In genomic region chr10:100824886-100825285, GRCh38 we compare ENCODE assay signal across 21 cellular contexts.
"Had no signal": no experiment of that assay in that cellular context is flagged by ENCODE, and none has a peak within 500 bp of the region (broad histone marks: within the 10 kb centered on the region; RNA-seq: fewer than 3 reads in every experiment).

No MANE protein-coding gene starts in this region.

- H3K27ac ChIP-seq: suprapubic skin, transverse colon, vagina had no signal

- H3K9me3 ChIP-seq: suprapubic skin, transverse colon, vagina had no signal

- H3K4me3 ChIP-seq: suprapubic skin, transverse colon, vagina had no signal

- H3K36me3 ChIP-seq: suprapubic skin, transverse colon, vagina had no signal

- H3K4me3 Mint-ChIP-seq: activated CD8-positive, alpha-beta T cell treated with anti-CD3 and anti-CD28 coated beads, Interleukin-2, amount 10 ng/mL, durations not matched to agents 7 days and 5 days had no signal

- H3K9me3 Mint-ChIP-seq: activated CD4-positive, alpha-beta T cell treated with anti-CD3 and anti-CD28 coated beads, Interleukin-2, amount 10 ng/mL, durations not matched to agents 24 days and 14 days; activated T-cell treated with anti-CD3 and anti-CD28 coated beads, Interleukin-2, amount 50 U/mL, for 72 hours; stimulated activated naive CD8-positive, alpha-beta T cell treated with anti-CD3 and anti-CD28 coated beads, Interleukin-15, amount 100 ng/mL, for 72 hours had no signal

- H3K27ac Mint-ChIP-seq: activated CD4-positive, alpha-beta T cell treated with anti-CD3 and anti-CD28 coated beads, Interleukin-2, amount 10 ng/mL, durations not matched to agents 24 days and 14 days; activated CD8-positive, alpha-beta T cell treated with anti-CD3 and anti-CD28 coated beads, Interleukin-2, amount 10 ng/mL, durations not matched to agents 7 days and 5 days; activated T-cell treated with anti-CD3 and anti-CD28 coated beads, Interleukin-2, amount 50 U/mL, for 72 hours had no signal

- DNase-seq: activated CD4-positive, alpha-beta T cell treated with anti-CD3 and anti-CD28 coated beads, Interleukin-2, amount 10 ng/mL, durations not matched to agents 24 days and 14 days; activated CD8-positive, alpha-beta memory T cell treated with anti-CD3 and anti-CD28 coated beads, Interleukin-2, amount 50 U/mL, for 4 hours; activated CD8-positive, alpha-beta T cell treated with anti-CD3 and anti-CD28 coated beads, Interleukin-2, amount 10 ng/mL, durations not matched to agents 7 days and 5 days; activated effector memory CD4-positive, alpha-beta T cell treated with anti-CD3 and anti-CD28 coated beads, Interleukin-2, amount 50 U/mL, for 16 hours; activated naive CD4-positive, alpha-beta T cell treated with anti-CD3 and anti-CD28 coated beads, Interleukin-2, amount 50 U/mL, for 16 hours; activated T-cell treated with anti-CD3 and anti-CD28 coated beads, Interleukin-2, amount 50 U/mL, for 72 hours; aorta; cerebellar nuclear complex; cortex of kidney; hypothalamus; posterior cingulate gyrus; stimulated activated CD4-positive, alpha-beta T cell treated with anti-CD3 and anti-CD28 coated beads, Interleukin-2, amount 100 ng/mL, for 24 hours; stimulated activated naive CD8-positive, alpha-beta T cell treated with anti-CD3 and anti-CD28 coated beads, Interleukin-15, amount 100 ng/mL, for 72 hours; T-helper 1 cell; T-helper 9 cell; transverse colon had no signal

- FAIRE-seq: frontal cortex, keratinocyte had no signal

- ATAC-seq: activated CD8-positive, alpha-beta T cell treated with anti-CD3 and anti-CD28 coated beads, Interleukin-2, amount 10 ng/mL, durations not matched to agents 7 days and 5 days; activated T-cell treated with anti-CD3 and anti-CD28 coated beads, Interleukin-2, amount 50 U/mL, for 72 hours; left lobe of liver; stimulated activated naive CD8-positive, alpha-beta T cell treated with anti-CD3 and anti-CD28 coated beads, Interleukin-15, amount 100 ng/mL, for 72 hours had no signal
